In genomic region chr14:89260898-89261297, GRCh38 we compare ENCODE assay signal across 1 cellular context.
TF ChIP-seq lines count a peak whose summit lies in the region.

No MANE protein-coding gene starts in this region.

TF ChIP-seq in WTC11, 78 proteins besides CTCF, POLR2A, EP300 and RAD21:
- TF ChIP-seq HMGXB4 (CRISPR knock-in tag; IDR thresholded peaks at IDR 0.05): no peak
